8 cellular contexts compared by ENCODE assay signal in the genomic region with DNA sequence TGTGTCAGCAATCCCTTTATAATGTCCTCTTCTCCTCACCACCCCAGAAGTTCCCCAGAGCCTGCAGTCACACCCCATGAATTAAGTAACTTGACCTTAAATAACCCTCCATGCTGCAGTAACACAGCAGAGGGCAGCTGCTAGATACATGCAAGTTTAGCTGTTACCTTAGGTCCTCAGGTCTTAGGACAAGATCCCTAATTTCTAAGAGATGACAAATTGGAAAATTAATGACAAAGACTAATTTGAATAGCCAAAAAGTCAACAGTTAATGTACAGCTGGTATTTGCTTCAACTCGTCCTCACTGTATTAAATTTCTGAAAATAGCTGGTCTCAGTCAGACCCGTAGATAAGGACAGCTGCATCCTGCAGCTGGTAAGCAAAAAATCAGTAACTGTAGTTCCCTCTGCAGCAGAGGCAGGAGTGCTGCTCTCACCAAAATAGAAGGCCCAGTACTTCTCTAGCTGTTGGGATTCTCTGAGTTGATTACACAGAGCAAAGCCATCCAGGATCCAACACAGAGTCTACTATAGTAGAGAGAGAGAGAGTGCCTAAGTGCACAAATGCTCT.
DNase-seq lines count a peak whose midpoint lies in the region; ATAC-seq lines count a peak whose summit lies in the region.

No MANE protein-coding gene starts in this region.

- H3K27ac Mint-ChIP-seq in activated CD4-positive, alpha-beta T cell treated with anti-CD3 and anti-CD28 coated beads, Interleukin-2, amount 10 ng/mL, durations not matched to agents 7 days and 5 days, result no peak overlapping the region

- DNase-seq in DMS79 (lab: John Stamatoyannopoulos, UW) (peak; percentile 9), Karpas-422 (peak; percentile 62), SKM-1 (lab: John Stamatoyannopoulos, UW; ENCODE audit: unreplicated experiment) (peak; percentile 60), NCI-H187 treated with DMSO at 0.1 percent for 48 hours (lab: John Stamatoyannopoulos, UW) (no peak)
- DNase-seq in activated CD4-positive, alpha-beta T cell treated with anti-CD3 and anti-CD28 coated beads, Interleukin-2, amount 10 ng/mL, durations not matched to agents 7 days and 5 days, result no peak
- DNase-seq in effector memory CD4-positive, alpha-beta T cell, result no peak

- peak overlapping the region; percentile 62 for H3K4me2 ChIP-seq in Karpas-422 (ENCODE audit: low read depth, low read length, poor library complexity, severe bottlenecking)

- H3K4me1 ChIP-seq in Karpas-422 (ENCODE audit: low read length) (peaks cover 59% of the 10 kb centered on the region), mucosa of rectum (ENCODE audit: control insufficient read depth in 2 of 2, insufficient read depth in 2 of 2, low read length in 2 of 2) (peaks cover 15 to 26% of the 10 kb centered on the region in 2 donors)
- H3K4me1 ChIP-seq in effector memory CD4-positive, alpha-beta T cell (ENCODE audit: control insufficient read depth, insufficient read depth, low read length, poor library complexity, severe bottlenecking), result no peaks in the 10 kb centered on the region

- CTCF ChIA-PET in activated CD4-positive, alpha-beta T cell treated with anti-CD3 and anti-CD28 coated beads, Interleukin-2, amount 10 ng/mL, durations not matched to agents 7 days and 5 days (lab: Charles Lee), result no interaction called here

- no peaks in the 10 kb centered on the region for H4K20me1 ChIP-seq in Karpas-422 (ENCODE audit: insufficient read depth, low read depth, low read length)

- H2AFZ ChIP-seq in Karpas-422 (ENCODE audit: low read length), result no peak overlapping the region

- ATAC-seq in GM21619 (IDR thresholded peaks at IDR 0.05; ENCODE audit: unreplicated experiment), result peak; percentile 54

- peaks cover 25% of the 10 kb centered on the region for H3K4me1 Mint-ChIP-seq in activated CD4-positive, alpha-beta T cell treated with anti-CD3 and anti-CD28 coated beads, Interleukin-2, amount 10 ng/mL, durations not matched to agents 7 days and 5 days

- peak overlapping the region; percentile 16; the same call in 1 of the 2 replicates for H3K9ac ChIP-seq in Karpas-422 (ENCODE audit: low read length)
- no peak overlapping the region for H3K9ac ChIP-seq in mucosa of rectum (ENCODE audit: low read depth in 1 of 2, low read length in 2 of 2)

- H3K36me3 ChIP-seq in Karpas-422 (ENCODE audit: insufficient read depth, low read length) (no peaks in the 10 kb centered on the region), mucosa of rectum (ENCODE audit: control insufficient read depth in 2 of 2, insufficient read depth in 2 of 2, low read length in 2 of 2) (peaks cover 0 to 4% of the 10 kb centered on the region in 2 donors)
- no peaks in the 10 kb centered on the region for H3K36me3 ChIP-seq in effector memory CD4-positive, alpha-beta T cell (ENCODE audit: control insufficient read depth, insufficient read depth, low read length)

- no peaks in the 10 kb centered on the region for H3K9me2 ChIP-seq in Karpas-422 (replicated peaks; ENCODE audit: insufficient read depth, low read length)

- H3K27me3 ChIP-seq in Karpas-422 (ENCODE audit: low read length) (no peaks in the 10 kb centered on the region), mucosa of rectum (ENCODE audit: control insufficient read depth in 2 of 2, insufficient read depth in 2 of 2, low read length in 2 of 2) (no peaks in the 10 kb centered on the region)
- H3K27me3 ChIP-seq in effector memory CD4-positive, alpha-beta T cell (replicated peaks; ENCODE audit: control insufficient read depth, insufficient read depth, low read length, poor library complexity, severe bottlenecking), result no peaks in the 10 kb centered on the region

- no peaks in the 10 kb centered on the region for H3K9me3 Mint-ChIP-seq in activated CD4-positive, alpha-beta T cell treated with anti-CD3 and anti-CD28 coated beads, Interleukin-2, amount 10 ng/mL, durations not matched to agents 7 days and 5 days

- H3K9me3 ChIP-seq in Karpas-422 (ENCODE audit: low read length) (no peaks in the 10 kb centered on the region), mucosa of rectum (ENCODE audit: control insufficient read depth in 2 of 2, low read length in 2 of 2) (no peaks in the 10 kb centered on the region)
- H3K9me3 ChIP-seq in effector memory CD4-positive, alpha-beta T cell (ENCODE audit: control insufficient read depth, low read length), result no peaks in the 10 kb centered on the region

- peak overlapping the region; percentile 20; the same call in 1 of the 2 replicates for H3K4me3 ChIP-seq in Karpas-422 (ENCODE audit: low read length)
- H3K4me3 ChIP-seq in mucosa of rectum (ENCODE audit: low read length in 2 of 2), result no peak overlapping the region
- no peak overlapping the region for H3K4me3 ChIP-seq in effector memory CD4-positive, alpha-beta T cell (ENCODE audit: insufficient read depth, low read depth, low read length, poor library complexity, severe bottlenecking)

- H3K79me2 ChIP-seq in Karpas-422 (ENCODE audit: low read length), result no peaks in the 10 kb centered on the region

- no peak overlapping the region for H3K4me3 Mint-ChIP-seq in activated CD4-positive, alpha-beta T cell treated with anti-CD3 and anti-CD28 coated beads, Interleukin-2, amount 10 ng/mL, durations not matched to agents 7 days and 5 days

- no peaks in the 10 kb centered on the region for H3K36me3 Mint-ChIP-seq in activated CD4-positive, alpha-beta T cell treated with anti-CD3 and anti-CD28 coated beads, Interleukin-2, amount 10 ng/mL, durations not matched to agents 7 days and 5 days (ENCODE audit: low read depth)

- H3K27ac ChIP-seq in Karpas-422 (ENCODE audit: low read length) (peak overlapping the region; percentile 85), mucosa of rectum (ENCODE audit: low read depth in 2 of 2, low read length in 2 of 2) (peak overlapping the region; percentile 29 to 54)
- H3K27ac ChIP-seq in effector memory CD4-positive, alpha-beta T cell (ENCODE audit: insufficient read depth, low read length, poor library complexity, severe bottlenecking), result no peak overlapping the region

- POLR2A ChIA-PET in activated CD4-positive, alpha-beta T cell treated with anti-CD3 and anti-CD28 coated beads, Interleukin-2, amount 10 ng/mL, durations not matched to agents 7 days and 5 days (lab: Charles Lee), result no interaction called here

- H3K27me3 Mint-ChIP-seq in activated CD4-positive, alpha-beta T cell treated with anti-CD3 and anti-CD28 coated beads, Interleukin-2, amount 10 ng/mL, durations not matched to agents 7 days and 5 days, result peaks cover 3% of the 10 kb centered on the region

Comparison
In these comparisons a context has a peak if more than half of its experiments do, and no peak if none do; other contexts are left out.
1. DNase-seq: peak in DMS79 (single experiment), Karpas-422 (single experiment) and SKM-1 (single experiment); none in activated CD4-positive, alpha-beta T cell treated with anti-CD3 and anti-CD28 coated beads, Interleukin-2, amount 10 ng/mL, durations not matched to agents 7 days and 5 days (single experiment), NCI-H187 treated with DMSO at 0.1 percent for 48 hours (single experiment) and effector memory CD4-positive, alpha-beta T cell (0 of 3).